Comparison of ENCODE assay signal across 1 cellular context in the genomic region with DNA sequence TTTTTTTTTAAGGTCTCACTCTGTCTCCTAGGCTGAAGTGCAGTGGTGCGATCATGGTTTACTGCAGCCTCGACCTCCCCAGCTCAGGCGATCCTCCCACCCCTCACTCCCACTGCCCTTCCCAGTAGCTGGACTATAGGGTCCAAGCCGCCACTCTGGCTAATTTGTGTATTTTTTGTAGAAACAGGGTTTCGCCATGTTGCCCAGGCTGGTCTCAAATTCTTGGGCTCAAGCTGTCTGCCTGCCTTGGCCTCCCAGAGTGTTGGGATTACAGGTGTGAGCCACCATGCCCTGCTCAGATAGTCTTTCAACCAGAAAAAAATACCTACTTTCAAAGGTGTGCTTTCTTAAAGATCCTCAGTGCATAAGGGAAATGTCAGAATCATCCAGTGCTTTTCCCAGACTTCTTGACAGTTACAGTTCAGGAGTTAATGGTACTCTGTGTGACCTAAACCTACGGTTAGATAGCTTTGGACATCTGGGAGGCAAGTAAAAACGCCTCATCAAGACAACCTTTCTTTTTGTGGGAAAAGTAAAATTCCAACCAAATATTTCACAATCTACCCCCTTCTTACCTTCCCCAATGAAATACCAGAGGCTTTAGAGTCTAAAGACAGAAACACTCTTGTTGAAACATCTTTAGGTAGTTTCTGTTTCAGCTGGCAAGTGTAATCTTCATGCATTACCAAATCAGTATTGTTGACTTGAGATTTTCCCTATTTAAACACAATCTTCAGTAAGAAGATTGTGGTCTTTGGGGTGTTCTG.
TF ChIP-seq lines count a peak whose summit lies in the region.

No MANE protein-coding gene starts in this region.

TF ChIP-seq in GM12878, 131 proteins besides CTCF, POLR2A, EP300 and RAD21:
- TF ChIP-seq ZSCAN29 (IDR thresholded peaks at IDR 0.05) (no peak), ASH2L (IDR thresholded peaks at IDR 0.05; ENCODE audit: borderline replicate concordance, low read depth) (no peak), POLR2AphosphoS2 (IDR thresholded peaks at IDR 0.05; ENCODE audit: low read depth, low read length) (no peak), JUNB (IDR thresholded peaks at IDR 0.05) (no peak), STAT1 (conservative IDR thresholded peaks at IDR 0.05) (no peak)
- TF ChIP-seq, protein P1, sequence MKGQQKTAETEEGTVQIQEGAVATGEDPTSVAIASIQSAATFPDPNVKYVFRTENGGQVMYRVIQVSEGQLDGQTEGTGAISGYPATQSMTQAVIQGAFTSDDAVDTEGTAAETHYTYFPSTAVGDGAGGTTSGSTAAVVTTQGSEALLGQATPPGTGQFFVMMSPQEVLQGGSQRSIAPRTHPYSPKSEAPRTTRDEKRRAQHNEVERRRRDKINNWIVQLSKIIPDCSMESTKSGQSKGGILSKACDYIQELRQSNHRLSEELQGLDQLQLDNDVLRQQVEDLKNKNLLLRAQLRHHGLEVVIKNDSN (IDR thresholded peaks at IDR 0.05; ENCODE audit: borderline replicate concordance, extremely low read length, insufficient read depth, low read depth, low read length), result no peak
